1 cellular context compared by ENCODE assay signal in genomic region chr1:14698206-14698605, GRCh38.
TF ChIP-seq lines count a peak whose summit lies in the region.

No MANE protein-coding gene starts in this region.

TF ChIP-seq in SK-N-SH, 30 proteins besides CTCF, POLR2A, EP300 and RAD21 (continued from another document):
- no peak for TF ChIP-seq POLR2AphosphoS5 (IDR thresholded peaks at IDR 0.05; ENCODE audit: low read depth, low read length)
- 0 out of 2 replicates have a peak, but pooled peaks have one; percentile 25 for TF ChIP-seq GATA2 (CRISPR knock-in tag; IDR thresholded peaks at IDR 0.05)
